In genomic region chr5:141814064-141814982, GRCh38 we compare ENCODE assay signal across 8 cellular contexts.
A peak's percentile ranks its signal among the peaks of the same experiment; 100 is the strongest.
DNase-seq lines count a peak whose midpoint lies in the region; ATAC-seq, FAIRE-seq and TF ChIP-seq lines count a peak whose summit lies in the region.

No MANE protein-coding gene starts in this region.

- no peak overlapping the region for H3K4me3 Mint-ChIP-seq in activated T-helper 17 cell treated with anti-CD3 and anti-CD28 coated beads, Interleukin-2, amount 50 U/mL, for 72 hours

- H3K4me2 ChIP-seq in OCI-LY3 (ENCODE audit: low read length): no peak overlapping the region

- H3K4me3 ChIP-seq in A673 (ENCODE audit: low read depth, low read length, poor library complexity, severe bottlenecking): no peak overlapping the region
- H3K4me3 ChIP-seq in OCI-LY3 (ENCODE audit: low read length): no peak overlapping the region
- H3K4me3 ChIP-seq in retinal pigment epithelial cell (ENCODE audit: low read length): no peak overlapping the region

- POLR2A ChIA-PET in A673 (lab: Charles Lee; ENCODE audit: low non-redundant PET): no interaction called here

- TF ChIP-seq CTCF in A673 (conservative IDR thresholded peaks at IDR 0.05; ENCODE audit: low read depth, low read length) (peak; percentile 67), OCI-LY3 (IDR thresholded peaks at IDR 0.05; ENCODE audit: low read depth, low read length) (peak; percentile 75), retinal pigment epithelial cell (conservative IDR thresholded peaks at IDR 0.05; ENCODE audit: low read depth, low read length) (peak; percentile 88)

- H3K9me3 Mint-ChIP-seq in activated T-helper 17 cell treated with anti-CD3 and anti-CD28 coated beads, Interleukin-2, amount 50 U/mL, for 72 hours: no peaks in the 10 kb centered on the region

- FAIRE-seq in GM12892 (lab: Jason Lieb, UNC): no peak

- BruUV-seq in A673 (replicated peaks; lab: Mats Ljungman, UMichigan): no TSS peak

- no peaks in the 10 kb centered on the region for H3K79me2 ChIP-seq in OCI-LY3 (ENCODE audit: low read length)

- ATAC-seq in activated T-helper 17 cell treated with anti-CD3 and anti-CD28 coated beads, Interleukin-2, amount 50 U/mL, for 72 hours (replicated peaks): peak; percentile 90
- ATAC-seq in Right ventricle myocardium superior (ENCODE audit: poor library complexity) (peak; percentile 78), HG02884 (IDR thresholded peaks at IDR 0.05; ENCODE audit: unreplicated experiment) (no peak), HG02678 (IDR thresholded peaks at IDR 0.05; ENCODE audit: unreplicated experiment) (no peak)

- H3K36me3 ChIP-seq in A673 (ENCODE audit: insufficient read depth, low read length, poor library complexity, severe bottlenecking) (no peaks in the 10 kb centered on the region), OCI-LY3 (replicated peaks; ENCODE audit: low read depth, low read length) (no peaks in the 10 kb centered on the region)

- DNase-seq in A673 (ENCODE audit: low spot score) (no peak), GM12892 (ENCODE audit: insufficient read length) (peak; percentile 36), Right ventricle myocardium superior (peak; percentile 64), retinal pigment epithelial cell (ENCODE audit: low read depth) (no peak)

- no peak overlapping the region for H3K9ac ChIP-seq in OCI-LY3 (ENCODE audit: low read length)

- intact Hi-C loops in A673 (cut with micrococcal nuclease; ENCODE audit: unreplicated experiment) (loop anchor here (5.0 kb wide), 1 partner anchor 112 kb away; no protein-coding TSS in a partner anchor), Right ventricle myocardium superior (cut with DNase I) (loop anchor here (5.0 to 10.0 kb wide), 2 partner anchors 63 to 110 kb away; partner anchors contain the start of gene PCDH1)

- H3K4me1 Mint-ChIP-seq in activated T-helper 17 cell treated with anti-CD3 and anti-CD28 coated beads, Interleukin-2, amount 50 U/mL, for 72 hours: no peaks in the 10 kb centered on the region

- H3K27me3 ChIP-seq in A673 (replicated peaks; ENCODE audit: insufficient read depth, low read depth, low read length, poor library complexity) (no peaks in the 10 kb centered on the region), OCI-LY3 (ENCODE audit: low read depth, low read length) (peaks cover 4% of the 10 kb centered on the region; the same call in 1 of the 2 replicates)

- H2AFZ ChIP-seq in OCI-LY3 (ENCODE audit: low read depth, low read length): no peak overlapping the region

- H3K4me1 ChIP-seq in A673 (ENCODE audit: insufficient read depth, low read length, poor library complexity, severe bottlenecking): peaks cover 14% of the 10 kb centered on the region
- no peaks in the 10 kb centered on the region; the same call in 1 of the 2 replicates for H3K4me1 ChIP-seq in OCI-LY3 (ENCODE audit: low read length)

- no peaks in the 10 kb centered on the region for H3K36me3 Mint-ChIP-seq in activated T-helper 17 cell treated with anti-CD3 and anti-CD28 coated beads, Interleukin-2, amount 50 U/mL, for 72 hours (ENCODE audit: low read depth)

- no peaks in the 10 kb centered on the region for H4K20me1 ChIP-seq in OCI-LY3 (ENCODE audit: insufficient read depth, low read length)

- no peak for TF ChIP-seq POLR2A in GM12892 (IDR thresholded peaks at IDR 0.05; ENCODE audit: low read depth, low read length)

- H3K27ac ChIP-seq in A673 (ENCODE audit: low read depth, low read length, poor library complexity, severe bottlenecking) (no peak overlapping the region), OCI-LY3 (ENCODE audit: low read length) (no peak overlapping the region)

- CTCF ChIA-PET in A673 (lab: Charles Lee): interaction anchor here (0.6 to 1.2 kb wide), 2 partner anchors 9 to 39 kb away, joined by 3 read pairs; no protein-coding TSS in a partner anchor

- H3K9me3 ChIP-seq in A673 (ENCODE audit: low read depth, low read length, poor library complexity, severe bottlenecking) (no peaks in the 10 kb centered on the region), OCI-LY3 (ENCODE audit: insufficient read depth, low read length) (no peaks in the 10 kb centered on the region)

- H3K27ac Mint-ChIP-seq in activated T-helper 17 cell treated with anti-CD3 and anti-CD28 coated beads, Interleukin-2, amount 50 U/mL, for 72 hours: no peak overlapping the region

- H3K27me3 Mint-ChIP-seq in activated T-helper 17 cell treated with anti-CD3 and anti-CD28 coated beads, Interleukin-2, amount 50 U/mL, for 72 hours: peaks cover 28% of the 10 kb centered on the region

Comparison
In these comparisons a context has a peak if more than half of its experiments do, and no peak if none do; other contexts are left out.
1. DNase-seq: peak in GM12892 (single experiment) and Right ventricle myocardium superior (single experiment); none in A673 (single experiment) and retinal pigment epithelial cell (single experiment).
2. ATAC-seq: peak in activated T-helper 17 cell treated with anti-CD3 and anti-CD28 coated beads, Interleukin-2, amount 50 U/mL, for 72 hours (single experiment) and Right ventricle myocardium superior (single experiment); none in HG02884 (single experiment) and HG02678 (single experiment).
3. Peak in every context shown above with its lines, with median percentiles within 50 percentile points of each other: CTCF ChIP-seq.